Comparison of ENCODE assay signal across 26 cellular contexts in genomic region chr7:126529254-126529653, GRCh38.
DNase-seq lines count a peak whose midpoint lies in the region; ATAC-seq, FAIRE-seq and TF ChIP-seq lines count a peak whose summit lies in the region.
"Had no signal": no experiment of that assay in that cellular context is flagged by ENCODE, and none has a peak within 500 bp of the region (broad histone marks: within the 10 kb centered on the region; RNA-seq: fewer than 3 reads in every experiment).

No MANE protein-coding gene starts in this region.

- H4K20me1 ChIP-seq in astrocyte (ENCODE audit: insufficient read depth, low read length) (no peaks in the 10 kb centered on the region), H9 (ENCODE audit: control insufficient read depth, insufficient read depth, insufficient read length) (no peaks in the 10 kb centered on the region)

- H3K79me2 ChIP-seq in astrocyte (ENCODE audit: insufficient read depth, low read length): no peaks in the 10 kb centered on the region
- no peaks in the 10 kb centered on the region for H3K79me2 ChIP-seq in H9 (ENCODE audit: insufficient read depth, low read length)

- H2BK12ac ChIP-seq in H9 (ENCODE audit: insufficient read length, low read depth, low read length): no peak overlapping the region

- H3K23me2 ChIP-seq in H9 (ENCODE audit: insufficient read length, low read depth, low read length, poor library complexity, severe bottlenecking): no peaks in the 10 kb centered on the region

- no peaks in the 10 kb centered on the region for H3K79me1 ChIP-seq in H9 (ENCODE audit: insufficient read depth, low read depth, low read length, poor library complexity, severe bottlenecking)

- H2BK15ac ChIP-seq in H9 (ENCODE audit: low read depth, low read length): no peak overlapping the region

- H2AFZ ChIP-seq in astrocyte (ENCODE audit: low read depth, low read length) (no peak overlapping the region), H9 (ENCODE audit: low read length) (no peak overlapping the region)

- no peak overlapping the region for H3K23ac ChIP-seq in H9 (ENCODE audit: insufficient read length, low read depth, low read length)

- no peak overlapping the region for H3K4me3 ChIP-seq in astrocyte (ENCODE audit: insufficient read depth, low read depth, low read length)
- H3K4me3 ChIP-seq: K562, psoas muscle had no signal

- H3K4me1 Mint-ChIP-seq in astrocyte (ENCODE audit: low read depth, unreplicated experiment) (no peaks in the 10 kb centered on the region), H9 (peaks cover 33 to 35% of the 10 kb centered on the region in 2 experiments)
- H3K4me1 Mint-ChIP-seq: memory B cell, T-cell had no signal

- H3K9me3 Mint-ChIP-seq in astrocyte (ENCODE audit: unreplicated experiment): no peaks in the 10 kb centered on the region
- no peaks in the 10 kb centered on the region for H3K9me3 Mint-ChIP-seq in H9

- H3K36me3 Mint-ChIP-seq in astrocyte (ENCODE audit: low read depth, unreplicated experiment): no peaks in the 10 kb centered on the region
- H3K36me3 Mint-ChIP-seq in H9 (ENCODE audit: insufficient read depth in 1 of 3, low read depth in 3 of 3): no peaks in the 10 kb centered on the region; a peak in 1 of 7 replicates
- H3K36me3 Mint-ChIP-seq: memory B cell, T-cell had no signal

- no peak overlapping the region for H2BK20ac ChIP-seq in H9 (ENCODE audit: low read depth, low read length, poor library complexity, severe bottlenecking)

- no peak overlapping the region for H4K5ac ChIP-seq in H9 (ENCODE audit: insufficient read length, low read depth, low read length)

- no peaks in the 10 kb centered on the region for H3K27me3 Mint-ChIP-seq in astrocyte (ENCODE audit: low read depth, unreplicated experiment)
- no peaks in the 10 kb centered on the region for H3K27me3 Mint-ChIP-seq in H9 (ENCODE audit: low read depth)
- H3K27me3 Mint-ChIP-seq: memory B cell; stimulated activated naive CD8-positive, alpha-beta T cell treated with anti-CD3 and anti-CD28 coated beads, Interleukin-15, Interleukin-2, amounts not matched to agents 100 ng/mL and 50 ng/mL, for 24 hours; T-cell had no signal

- peak; percentile 69 for ATAC-seq in GM21367 (IDR thresholded peaks at IDR 0.05; ENCODE audit: unreplicated experiment)
- peak; percentile 58 for ATAC-seq in HG03439 (IDR thresholded peaks at IDR 0.05; ENCODE audit: unreplicated experiment)
- ATAC-seq: activated T-cell treated with anti-CD3 and anti-CD28 coated beads, Interleukin-2, amount 50 U/mL, for 72 hours; K562; left colon; psoas muscle; T-cell had no signal

- no CpG with 5 or more reads among the region's 3 CpGs for WGBS in H9 (ENCODE audit: extremely low coverage, insufficient read length, low lambda C conversion rate)

- H3K27ac Mint-ChIP-seq in astrocyte (ENCODE audit: unreplicated experiment): no peak overlapping the region
- H3K27ac Mint-ChIP-seq in H9: no peak overlapping the region
- H3K27ac Mint-ChIP-seq: activated T-cell treated with anti-CD3 and anti-CD28 coated beads, Interleukin-2, amount 50 U/mL, for 72 hours; memory B cell; stimulated activated naive CD8-positive, alpha-beta T cell treated with anti-CD3 and anti-CD28 coated beads, Interleukin-15, Interleukin-2, amounts not matched to agents 100 ng/mL and 50 ng/mL, for 24 hours; T-cell had no signal

- FAIRE-seq in astrocyte (lab: Jason Lieb, UNC): no peak
- FAIRE-seq: bronchial epithelial cell, colon, K562 had no signal

- no peak overlapping the region for H3K18ac ChIP-seq in H9 (ENCODE audit: insufficient read length, low read depth, low read length)

- no peak overlapping the region for H2AK5ac ChIP-seq in H9 (ENCODE audit: insufficient read length, low read length)

- H3K4ac ChIP-seq in H9 (ENCODE audit: low read depth, low read length): no peak overlapping the region

- no peak overlapping the region for H3K27ac ChIP-seq in astrocyte (ENCODE audit: low read depth, low read length)
- no peak overlapping the region for H3K27ac ChIP-seq in H9 (ENCODE audit: insufficient read length, low read depth, low read length)
- H3K27ac ChIP-seq: psoas muscle had no signal

- peak overlapping the region; percentile 50 for H3K4me2 ChIP-seq in astrocyte (ENCODE audit: low read length)
- H3K4me2 ChIP-seq in H9 (ENCODE audit: insufficient read depth, insufficient read length, low read length): no peak overlapping the region

- no peak overlapping the region for H4K91ac ChIP-seq in H9 (ENCODE audit: insufficient read length, low read depth, low read length)

- H3K4me1 ChIP-seq in astrocyte (ENCODE audit: insufficient read depth, low read length) (peaks cover 6% of the 10 kb centered on the region), H9 (ENCODE audit: insufficient read depth, low read length) (no peaks in the 10 kb centered on the region; the same call in 1 of the 2 replicates)
- H3K4me1 ChIP-seq: psoas muscle had no signal

- H3T11ph ChIP-seq in H9 (ENCODE audit: low read length): no peak overlapping the region

- no peaks in the 10 kb centered on the region for H3K9me3 ChIP-seq in astrocyte (ENCODE audit: insufficient read depth, low read depth, low read length)
- no peaks in the 10 kb centered on the region for H3K9me3 ChIP-seq in H9 (ENCODE audit: control insufficient read depth, low read depth, low read length)
- H3K9me3 ChIP-seq: psoas muscle had no signal

- no peak for TF ChIP-seq CTCF in astrocyte (IDR thresholded peaks at IDR 0.05; ENCODE audit: insufficient read depth, low read depth, low read length)
- no peak for TF ChIP-seq CTCF in H9 (conservative IDR thresholded peaks at IDR 0.05)

- H3K4me3 Mint-ChIP-seq in astrocyte (ENCODE audit: unreplicated experiment) (no peak overlapping the region), H9 (no peak overlapping the region)
- H3K4me3 Mint-ChIP-seq: activated T-cell treated with anti-CD3 and anti-CD28 coated beads, Interleukin-2, amount 50 U/mL, for 72 hours; memory B cell; stimulated activated naive CD8-positive, alpha-beta T cell treated with anti-CD3 and anti-CD28 coated beads, Interleukin-15, Interleukin-2, amounts not matched to agents 100 ng/mL and 50 ng/mL, for 24 hours; T-cell had no signal

- H2BK120ac ChIP-seq in H9 (ENCODE audit: low read depth, low read length, poor library complexity, severe bottlenecking): no peak overlapping the region

- H3K14ac ChIP-seq in H9 (ENCODE audit: insufficient read depth, low read length): no peak overlapping the region

- H2BK5ac ChIP-seq in H9 (ENCODE audit: insufficient read length, low read length): no peak overlapping the region

- H3K36me3 ChIP-seq in astrocyte (ENCODE audit: insufficient read depth, low read length): no peaks in the 10 kb centered on the region

- H3K56ac ChIP-seq in H9 (ENCODE audit: insufficient read length, low read depth, low read length): no peak overlapping the region

- peak; percentile 6 for DNase-seq in SKM-1 treated with dmso at 0.1 percent for 144 hours (lab: John Stamatoyannopoulos, UW; ENCODE audit: unreplicated experiment)
- DNase-seq in SKM-1 (lab: John Stamatoyannopoulos, UW; ENCODE audit: unreplicated experiment): no peak
- no peak for DNase-seq in astrocyte (ENCODE audit: low read depth)
- no peak for DNase-seq in globus pallidus (ENCODE audit: low spot score)
- no peak for DNase-seq in hepatic stellate cell (ENCODE audit: low spot score)
- DNase-seq in H9: no peak
- DNase-seq: activated naive CD4-positive, alpha-beta T cell treated with Interleukin-2 at 50 U/mL for 16 hours; activated T-cell treated with anti-CD3 and anti-CD28 coated beads, Interleukin-2, amount 50 U/mL, for 72 hours; DMS53; effector memory CD4-positive, alpha-beta T cell; foreskin fibroblast; GF-D8; H7; left colon; NCI-H1694; NCI-H2171; NCI-H526; psoas muscle; T-cell had no signal

- H3K9ac ChIP-seq in astrocyte (ENCODE audit: low read length): no peak overlapping the region
- H3K9ac ChIP-seq in H9 (ENCODE audit: extremely low read depth, insufficient read length, low read length): no peak overlapping the region

- H3K27me3 ChIP-seq in astrocyte (ENCODE audit: insufficient read depth, low read length) (no peaks in the 10 kb centered on the region), H9 (ENCODE audit: insufficient read depth, low read length) (no peaks in the 10 kb centered on the region)

- H4K8ac ChIP-seq in H9 (replicated peaks; ENCODE audit: insufficient read length, low read depth, low read length): no peak overlapping the region
